Comparison of ENCODE assay signal across 21 cellular contexts in the genomic region with DNA sequence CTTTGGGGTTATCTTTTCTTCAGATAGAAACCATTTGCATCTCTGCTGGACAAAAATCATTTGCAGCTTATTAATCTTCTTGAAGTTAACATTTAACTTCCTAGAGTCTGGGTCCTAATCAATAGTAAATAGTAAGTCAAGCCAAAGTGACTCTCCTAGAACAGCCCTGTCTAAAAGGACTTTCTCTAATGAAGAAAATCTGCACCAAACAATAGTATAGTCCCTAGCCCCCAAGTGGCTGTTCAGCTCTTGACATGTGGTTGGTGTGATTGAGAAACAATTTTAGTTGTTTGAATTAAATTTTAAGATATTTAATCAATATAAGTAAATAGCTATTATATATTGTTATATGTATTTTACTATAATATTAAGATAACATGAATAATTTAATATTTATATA.
"Had no signal": no experiment of that assay in that cellular context is flagged by ENCODE, and none has a peak within 500 bp of the region (broad histone marks: within the 10 kb centered on the region; RNA-seq: fewer than 3 reads in every experiment).

No MANE protein-coding gene starts in this region.

- H3K4me1 ChIP-seq: parathyroid adenoma, sigmoid colon, testis had no signal

- H3K4me1 Mint-ChIP-seq: activated naive CD4-positive, alpha-beta T cell treated with anti-CD3 and anti-CD28 coated beads, Interleukin-2, amount 50 U/mL, for 24 hours; naive thymus-derived CD8-positive, alpha-beta T cell; stimulated activated memory B cell treated with anti-CD40 and anti-IgM and Interleukin-4, amounts not matched to agents 10 μg/mL and 1 μg/mL and 100 μg/mL, for 72 hours had no signal

- H3K9me3 Mint-ChIP-seq: activated naive CD4-positive, alpha-beta T cell treated with anti-CD3 and anti-CD28 coated beads, Interleukin-2, amount 50 U/mL, for 24 hours; dendritic cell treated with granulocyte-macrophage colony-stimulating factor and Interleukin-4, amounts not matched to agents 40 ng/mL and 50 ng/mL, for 4 days; naive thymus-derived CD8-positive, alpha-beta T cell; stimulated activated memory B cell treated with anti-CD40 and anti-IgM and Interleukin-4, amounts not matched to agents 10 μg/mL and 1 μg/mL and 100 μg/mL, for 72 hours had no signal

- ATAC-seq: left colon; lower lobe of right lung; naive thymus-derived CD8-positive, alpha-beta T cell; stimulated activated memory B cell treated with anti-CD40 and anti-IgM and Interleukin-4, amounts not matched to agents 10 μg/mL and 1 μg/mL and 100 μg/mL, for 72 hours had no signal

- FAIRE-seq: astrocyte had no signal

- H3K27ac Mint-ChIP-seq: activated naive CD4-positive, alpha-beta T cell treated with anti-CD3 and anti-CD28 coated beads, Interleukin-2, amount 50 U/mL, for 24 hours; dendritic cell treated with granulocyte-macrophage colony-stimulating factor and Interleukin-4, amounts not matched to agents 40 ng/mL and 50 ng/mL, for 4 days; naive thymus-derived CD8-positive, alpha-beta T cell; stimulated activated memory B cell treated with anti-CD40 and anti-IgM and Interleukin-4, amounts not matched to agents 10 μg/mL and 1 μg/mL and 100 μg/mL, for 72 hours had no signal

- H3K27me3 ChIP-seq: sigmoid colon, testis, upper lobe of left lung had no signal

- H3K36me3 Mint-ChIP-seq: activated naive CD4-positive, alpha-beta T cell treated with anti-CD3 and anti-CD28 coated beads, Interleukin-2, amount 50 U/mL, for 24 hours; naive thymus-derived CD8-positive, alpha-beta T cell; stimulated activated memory B cell treated with anti-CD40 and anti-IgM and Interleukin-4, amounts not matched to agents 10 μg/mL and 1 μg/mL and 100 μg/mL, for 72 hours had no signal

- H3K27me3 Mint-ChIP-seq: activated naive CD4-positive, alpha-beta T cell treated with anti-CD3 and anti-CD28 coated beads, Interleukin-2, amount 50 U/mL, for 24 hours had no signal

- H3K9me3 ChIP-seq: lower lobe of right lung, sigmoid colon, spleen, testis, upper lobe of left lung had no signal

- DNase-seq: activated CD4-positive, alpha-beta T cell treated with anti-CD3 and anti-CD28 coated beads, Interleukin-2, amount 50 U/mL, for 4 hours; activated gamma-delta T cell; effector CD8-positive, alpha-beta T cell; foreskin fibroblast; hypothalamus; islet precursor cell; left colon; lower lobe of right lung; naive thymus-derived CD8-positive, alpha-beta T cell; sigmoid colon; stimulated activated CD4-positive, alpha-beta T cell treated with anti-CD3 and anti-CD28 coated beads, Interleukin-4, amount 100 ng/mL, for 4 hours; T-helper 2 cell; testis; upper lobe of left lung; WERI-Rb-1 had no signal

- H3K79me2 ChIP-seq: parathyroid adenoma had no signal

- H3K27ac ChIP-seq: lower lobe of right lung, parathyroid adenoma, sigmoid colon, spleen, testis, upper lobe of left lung, WERI-Rb-1 had no signal

- H3K4me3 Mint-ChIP-seq: activated naive CD4-positive, alpha-beta T cell treated with anti-CD3 and anti-CD28 coated beads, Interleukin-2, amount 50 U/mL, for 24 hours; dendritic cell treated with granulocyte-macrophage colony-stimulating factor and Interleukin-4, amounts not matched to agents 40 ng/mL and 50 ng/mL, for 4 days; naive thymus-derived CD8-positive, alpha-beta T cell; stimulated activated memory B cell treated with anti-CD40 and anti-IgM and Interleukin-4, amounts not matched to agents 10 μg/mL and 1 μg/mL and 100 μg/mL, for 72 hours had no signal

- H3K9ac ChIP-seq: parathyroid adenoma had no signal

- H2AFZ ChIP-seq: parathyroid adenoma had no signal
